ENCODE assay signal across 9 cellular contexts in the genomic region with DNA sequence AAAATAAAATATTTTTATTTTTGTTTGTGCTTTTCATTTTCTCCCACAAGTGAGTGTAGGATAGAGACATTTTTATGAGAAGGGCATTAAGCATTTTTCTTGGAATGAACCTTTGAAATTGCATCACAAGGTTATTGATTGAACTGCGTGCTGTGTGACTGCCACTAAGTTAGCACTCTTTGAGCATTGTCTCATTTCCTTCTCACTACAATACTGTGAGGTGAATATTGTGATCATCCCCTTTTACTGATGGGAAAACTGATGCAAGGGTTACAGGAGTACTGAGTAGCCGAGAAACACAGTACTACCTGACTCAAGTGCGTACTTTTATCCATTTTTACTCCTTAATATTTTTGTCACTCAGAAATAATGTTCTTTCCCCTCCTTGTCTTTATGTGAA. TPM values are rescaled to one million over a fixed set of nuclear protein-coding genes. Genes with fewer than 3 reads are reported as not detected.
DNase-seq lines count a peak whose midpoint lies in the region; ATAC-seq and TF ChIP-seq lines count a peak whose summit lies in the region.
"Had no signal": no experiment of that assay in that cellular context is flagged by ENCODE, and none has a peak within 500 bp of the region (broad histone marks: within the 10 kb centered on the region; RNA-seq: fewer than 3 reads in every experiment).

No MANE protein-coding gene starts in this region.

- CTCF ChIA-PET in Calu3 (lab: Charles Lee) = interaction anchor here (1.9 kb wide), 1 partner anchor 106 kb away, joined by 7 read pairs; a partner anchor contains a TSS

- no peak overlapping the region for H3K27ac ChIP-seq in rectal smooth muscle tissue (ENCODE audit: low read depth, low read length)

- H3K4me1 Mint-ChIP-seq in Calu3 (ENCODE audit: low read depth, unreplicated experiment) (peaks cover 25% of the 10 kb centered on the region), T-helper 17 cell (peaks cover 28% of the 10 kb centered on the region)

- intact Hi-C loops in Calu3 (cut with micrococcal nuclease; ENCODE audit: unreplicated experiment) = loop anchor here (10.0 kb wide), 1 partner anchor 382 kb away; a partner anchor contains a TSS

- no peaks in the 10 kb centered on the region for H3K36me3 ChIP-seq in rectal smooth muscle tissue (ENCODE audit: control insufficient read depth, insufficient read depth, low read length)

- peaks cover 33% of the 10 kb centered on the region for H3K36me3 Mint-ChIP-seq in Calu3 (ENCODE audit: insufficient read depth, unreplicated experiment)
- peaks cover 4% of the 10 kb centered on the region for H3K36me3 Mint-ChIP-seq in T-helper 17 cell (ENCODE audit: low read depth)
- H3K36me3 Mint-ChIP-seq: IgD-negative memory B cell had no signal

- peaks cover 10% of the 10 kb centered on the region for H3K4me1 ChIP-seq in rectal smooth muscle tissue (ENCODE audit: control insufficient read depth, insufficient read depth, low read length)

- no peak overlapping the region for H3K9ac ChIP-seq in rectal smooth muscle tissue (ENCODE audit: low read length)

- H3K9me3 ChIP-seq in T-helper 17 cell (ENCODE audit: control insufficient read depth, low read length, poor library complexity, severe bottlenecking) = no peaks in the 10 kb centered on the region

- no TSS peak for BruUV-seq in Calu3 (replicated peaks; lab: Mats Ljungman, UMichigan)

- H3K4me3 ChIP-seq in fibroblast of mammary gland (ENCODE audit: control insufficient read depth, low read depth, low read length) (peak overlapping the region; percentile 96), rectal smooth muscle tissue (ENCODE audit: low read length) (peak overlapping the region; percentile 47)

- H3K4me3 Mint-ChIP-seq in Calu3 (ENCODE audit: low read depth, unreplicated experiment) (peak overlapping the region; percentile 65), T-helper 17 cell (peak overlapping the region; percentile 25)

- ATAC-seq in T-helper 17 cell (no peak), HG03045 (IDR thresholded peaks at IDR 0.05; ENCODE audit: unreplicated experiment) (no peak), GM21717 (IDR thresholded peaks at IDR 0.05; ENCODE audit: unreplicated experiment) (no peak)

- DNase-seq in Calu3 (no peak), T-helper 17 cell (no peak), fibroblast of mammary gland (ENCODE audit: low read depth) (no peak)
- DNase-seq in stimulated activated CD4-positive, alpha-beta T cell treated with anti-CD3 and anti-CD28 coated beads, Interleukin-4, amount 100 ng/mL, for 1 hour = no peak
- DNase-seq in activated naive CD4-positive, alpha-beta T cell (lab: John Stamatoyannopoulos, UW) = no peak

- no peaks in the 10 kb centered on the region for H3K27me3 ChIP-seq in rectal smooth muscle tissue (ENCODE audit: control insufficient read depth, insufficient read depth, low read length)

- TF ChIP-seq CTCF in Calu3 (IDR thresholded peaks at IDR 0.05; ENCODE audit: unreplicated experiment) = no peak
- no peak for TF ChIP-seq CTCF in fibroblast of mammary gland (conservative IDR thresholded peaks at IDR 0.05; ENCODE audit: control insufficient read depth, insufficient read depth, low read depth, low read length)

- peak overlapping the region; percentile 68 for H3K27ac Mint-ChIP-seq in Calu3 (ENCODE audit: unreplicated experiment)
- no peak overlapping the region for H3K27ac Mint-ChIP-seq in T-helper 17 cell

- no peaks in the 10 kb centered on the region for H3K9me3 Mint-ChIP-seq in Calu3 (ENCODE audit: low read depth, unreplicated experiment)
- H3K9me3 Mint-ChIP-seq: IgD-negative memory B cell had no signal

- H3K27me3 Mint-ChIP-seq in Calu3 (ENCODE audit: unreplicated experiment) (no peaks in the 10 kb centered on the region), T-helper 17 cell (no peaks in the 10 kb centered on the region)
- H3K27me3 Mint-ChIP-seq: IgD-negative memory B cell had no signal

RNA-seq across cellular contexts. Expression of a gene that starts 2.0 kb away (rescaled TPM):
- total RNA-seq in Calu3 (2022) (31.4 and 37.6 TPM in 2 replicates), T-helper 17 cell (10 to 100 TPM in 1 of 2 donors, 1 to 10 TPM in 1; 7.7 to 11.5 TPM)
